Comparison of ENCODE assay signal across 1 cellular context in genomic region chr1:8879348-8880067, GRCh38.
TF ChIP-seq lines count a peak whose summit lies in the region.

No MANE protein-coding gene starts in this region.

TF ChIP-seq in HepG2, 621 proteins besides CTCF, POLR2A, EP300 and RAD21 (continued from another document and continues in another):
- TF ChIP-seq USF2 (IDR thresholded peaks at IDR 0.05; ENCODE audit: low read depth, low read length) (no peak), USF2 (CRISPR knock-in tag; IDR thresholded peaks at IDR 0.05; ENCODE audit: borderline replicate concordance) (no peak), PCBP2 (optimal IDR thresholded peaks at IDR 0.05; ENCODE audit: low read depth, low read length, poor library complexity, severe bottlenecking) (no peak), ZSCAN22 (CRISPR knock-in tag; IDR thresholded peaks at IDR 0.05) (no peak), SIX1 (CRISPR knock-in tag; IDR thresholded peaks at IDR 0.05; ENCODE audit: borderline replicate concordance) (0 out of 2 replicates have a peak, but pooled peaks have one; percentile 4), MED13 (CRISPR knock-in tag; IDR thresholded peaks at IDR 0.05) (no peak), ATF4 (CRISPR knock-in tag; IDR thresholded peaks at IDR 0.05) (no peak), IRF9 (CRISPR knock-in tag; IDR thresholded peaks at IDR 0.05; ENCODE audit: borderline replicate concordance) (no peak), FOXM1 (CRISPR knock-in tag; IDR thresholded peaks at IDR 0.05) (no peak), TARDBP (CRISPR knock-in tag; IDR thresholded peaks at IDR 0.05) (no peak), NCOR1 (IDR thresholded peaks at IDR 0.05; ENCODE audit: borderline replicate concordance, low read length) (no peak), ZNF180 (CRISPR knock-in tag; IDR thresholded peaks at IDR 0.05; ENCODE audit: borderline replicate concordance, low read depth) (no peak), ADNP (CRISPR knock-in tag; IDR thresholded peaks at IDR 0.05) (no peak), ZFP36L1 (CRISPR knock-in tag; IDR thresholded peaks at IDR 0.05) (0 out of 2 replicates have a peak, but pooled peaks have one; percentile 8), ZSCAN9 (CRISPR knock-in tag; IDR thresholded peaks at IDR 0.05; ENCODE audit: borderline replicate concordance) (no peak), SNAPC5 (CRISPR knock-in tag; IDR thresholded peaks at IDR 0.05; ENCODE audit: borderline replicate concordance) (no peak; the same call in 1 of the 2 replicates), MTERF4 (CRISPR knock-in tag; IDR thresholded peaks at IDR 0.05) (no peak), FOXP1 (IDR thresholded peaks at IDR 0.05) (no peak), FOXP1 (CRISPR knock-in tag; IDR thresholded peaks at IDR 0.05) (no peak), NCOA5 (CRISPR knock-in tag; IDR thresholded peaks at IDR 0.05) (no peak), ZBTB40 (IDR thresholded peaks at IDR 0.05) (no peak), ZBTB40 (CRISPR knock-in tag; IDR thresholded peaks at IDR 0.05) (no peak), ZBTB42 (CRISPR knock-in tag; IDR thresholded peaks at IDR 0.05) (peak; percentile 14; the same call in 1 of the 2 replicates), ATF6 (CRISPR knock-in tag; conservative IDR thresholded peaks at IDR 0.05) (no peak), EHMT2 (IDR thresholded peaks at IDR 0.05; ENCODE audit: borderline replicate concordance, low read depth, low read length) (no peak), ZNF441 (CRISPR knock-in tag; IDR thresholded peaks at IDR 0.05; ENCODE audit: borderline replicate concordance) (no peak), PTBP1 (IDR thresholded peaks at IDR 0.05; ENCODE audit: low read depth, low read length, poor library complexity, severe bottlenecking) (no peak), U2AF1 (optimal IDR thresholded peaks at IDR 0.05; ENCODE audit: low read depth, low read length) (no peak), PRMT3 (CRISPR knock-in tag; IDR thresholded peaks at IDR 0.05; ENCODE audit: borderline replicate concordance, low read depth) (no peak), SAP130 (CRISPR knock-in tag; IDR thresholded peaks at IDR 0.05; ENCODE audit: low read depth) (peak; percentile 0), NFKBIZ (CRISPR knock-in tag; IDR thresholded peaks at IDR 0.05) (no peak; the same call in 1 of the 2 replicates)
- TF ChIP-seq, protein P1, sequence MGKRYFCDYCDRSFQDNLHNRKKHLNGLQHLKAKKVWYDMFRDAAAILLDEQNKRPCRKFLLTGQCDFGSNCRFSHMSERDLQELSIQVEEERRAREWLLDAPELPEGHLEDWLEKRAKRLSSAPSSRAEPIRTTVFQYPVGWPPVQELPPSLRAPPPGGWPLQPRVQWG (CRISPR knock-in tag; IDR thresholded peaks at IDR 0.05; ENCODE audit: borderline replicate concordance, low read depth): no peak
- TF ChIP-seq, protein P2, sequence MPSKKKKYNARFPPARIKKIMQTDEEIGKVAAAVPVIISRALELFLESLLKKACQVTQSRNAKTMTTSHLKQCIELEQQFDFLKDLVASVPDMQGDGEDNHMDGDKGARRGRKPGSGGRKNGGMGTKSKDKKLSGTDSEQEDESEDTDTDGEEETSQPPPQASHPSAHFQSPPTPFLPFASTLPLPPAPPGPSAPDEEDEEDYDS (CRISPR knock-in tag; IDR thresholded peaks at IDR 0.05): peak; percentile 38; the same call in 1 of the 2 replicates
